9 cellular contexts compared by ENCODE assay signal in the genomic region with DNA sequence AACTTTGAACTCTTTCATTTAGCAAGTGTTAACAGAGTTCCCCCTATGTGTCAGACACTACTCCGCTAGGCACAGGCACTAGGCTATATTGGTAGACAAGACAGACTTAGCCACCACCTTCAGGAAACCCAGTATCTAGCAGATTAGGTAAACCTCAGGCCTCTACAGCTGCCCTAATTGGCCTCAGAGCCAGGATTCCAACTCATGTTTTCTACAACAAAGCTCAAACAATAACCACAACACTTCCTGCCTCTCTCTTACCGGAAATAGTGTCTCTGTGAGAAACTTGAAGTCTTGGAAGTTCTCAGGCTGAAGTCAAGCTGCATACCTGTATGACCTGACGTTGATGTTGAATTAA.
DNase-seq lines count a peak whose midpoint lies in the region; ATAC-seq, FAIRE-seq and TF ChIP-seq lines count a peak whose summit lies in the region.
"Had no signal": no experiment of that assay in that cellular context is flagged by ENCODE, and none has a peak within 500 bp of the region (broad histone marks: within the 10 kb centered on the region; RNA-seq: fewer than 3 reads in every experiment).

No MANE protein-coding gene starts in this region.

- H3K4me3 ChIP-seq in left ventricle myocardium inferior (no peak overlapping the region), SJSA1 (no peak overlapping the region), bronchial epithelial cell (ENCODE audit: low read depth, low read length) (no peak overlapping the region)

- H3K9me3 ChIP-seq in left ventricle myocardium inferior (replicated peaks) (no peaks in the 10 kb centered on the region), SJSA1 (replicated peaks) (no peaks in the 10 kb centered on the region)

- H3K4me1 ChIP-seq in left ventricle myocardium inferior = peaks cover 14% of the 10 kb centered on the region
- peaks cover 24% of the 10 kb centered on the region for H3K4me1 ChIP-seq in SJSA1 (replicated peaks)

- intact Hi-C loops in left cardiac atrium (cut with DNase I) = no loop called here
- intact Hi-C loops in left ventricle myocardium inferior (cut with micrococcal nuclease) = no loop called here

- H3K36me3 ChIP-seq in left ventricle myocardium inferior = no peaks in the 10 kb centered on the region
- H3K36me3 ChIP-seq in SJSA1 = no peaks in the 10 kb centered on the region
- no peaks in the 10 kb centered on the region for H3K36me3 ChIP-seq in bronchial epithelial cell (ENCODE audit: control insufficient read depth, insufficient read depth, low read length)

- H3K27ac ChIP-seq in left ventricle myocardium inferior (replicated peaks) (no peak overlapping the region), SJSA1 (peak overlapping the region; percentile 62)
- H3K27ac ChIP-seq: C4-2B had no signal

- no peak for FAIRE-seq in bronchial epithelial cell (lab: Jason Lieb, UNC)

- DNase-seq in left cardiac atrium (no peak), left ventricle myocardium inferior (no peak), SJSA1 (ENCODE audit: low read depth in 1 of 2, low spot score in 2 of 2) (peak in 1 of 2 experiments; percentile 48), bronchial epithelial cell (ENCODE audit: low read depth) (peak; percentile 71), NCI-H2196 treated with DMSO at 0.1 percent for 48 hours (lab: John Stamatoyannopoulos, UW; ENCODE audit: unreplicated experiment) (no peak), NCI-H1048 (lab: John Stamatoyannopoulos, UW) (no peak)
- peak; percentile 6 for DNase-seq in stimulated activated CD8-positive, alpha-beta memory T cell treated with anti-CD3 and anti-CD28 coated beads, Interleukin-15, amount 100 ng/mL, for 1 hour (ENCODE audit: low read depth)

- no peak for TF ChIP-seq CTCF in left ventricle myocardium inferior (IDR thresholded peaks at IDR 0.05; ENCODE audit: borderline replicate concordance)
- no peak for TF ChIP-seq CTCF in bronchial epithelial cell (IDR thresholded peaks at IDR 0.05; ENCODE audit: insufficient read depth, low read length, severe bottlenecking)

- H3K27me3 ChIP-seq in left ventricle myocardium inferior (ENCODE audit: low read depth) (no peaks in the 10 kb centered on the region), SJSA1 (replicated peaks) (no peaks in the 10 kb centered on the region), bronchial epithelial cell (ENCODE audit: control insufficient read depth, insufficient read depth, low read length) (no peaks in the 10 kb centered on the region)

- ATAC-seq in left cardiac atrium (peak; percentile 57 to 62), HG03060 (IDR thresholded peaks at IDR 0.05; ENCODE audit: low read depth, unreplicated experiment) (peak; percentile 96)

Comparison
In these comparisons a context has a peak if more than half of its experiments do, and no peak if none do; other contexts are left out.
1. DNase-seq: peak in bronchial epithelial cell (single experiment) and stimulated activated CD8-positive, alpha-beta memory T cell treated with anti-CD3 and anti-CD28 coated beads, Interleukin-15, amount 100 ng/mL, for 1 hour (single experiment); none in left cardiac atrium (single experiment), left ventricle myocardium inferior (single experiment), NCI-H2196 treated with DMSO at 0.1 percent for 48 hours (single experiment) and NCI-H1048 (single experiment).